ENCODE assay signal across 8 cellular contexts in the genomic region with DNA sequence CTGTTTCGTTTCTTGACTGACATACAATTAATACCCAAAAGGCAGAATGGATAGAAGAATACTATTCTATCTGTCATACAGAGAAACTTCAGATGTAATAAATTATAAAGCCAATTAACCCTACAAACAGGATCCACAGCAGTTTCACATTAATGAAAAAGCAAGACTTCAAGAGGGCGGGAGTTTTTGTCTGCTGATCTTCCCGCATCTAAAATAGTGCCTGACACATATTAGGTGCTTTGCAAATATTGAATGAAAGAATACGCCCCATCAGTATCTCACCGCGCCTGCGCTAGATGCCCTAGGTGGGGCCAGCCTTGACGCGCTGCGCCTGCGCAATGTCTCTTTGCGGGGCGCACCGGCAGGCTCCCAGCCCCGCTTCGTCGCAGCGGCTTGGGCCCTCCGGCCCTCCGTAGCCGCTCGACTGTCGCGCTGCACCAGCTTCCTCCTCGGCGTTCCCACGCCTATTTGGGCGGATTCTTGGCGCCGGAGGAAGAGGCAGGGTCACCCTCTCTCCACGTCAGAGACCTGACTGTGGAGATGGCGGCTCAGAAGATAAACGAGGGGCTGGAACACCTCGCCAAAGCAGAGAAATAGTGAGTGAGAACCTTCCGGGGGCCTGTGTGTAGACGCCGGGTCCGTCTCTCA. TPM values are rescaled to one million over a fixed set of nuclear protein-coding genes. Genes with fewer than 3 reads are reported as not detected.
DNase-seq lines count a peak whose midpoint lies in the region; ATAC-seq and TF ChIP-seq lines count a peak whose summit lies in the region.

Gene NAPG (plus strand): TSS at position 465 of the 648 bp plus-strand sequence. CDS start 76 bp downstream, at position 541.

- H3K79me2 ChIP-seq in SU-DHL-6 (ENCODE audit: insufficient read depth, low read length), result peaks cover 45% of the 10 kb centered on the region

- peak within 1 kb of the TSS; percentile 95 for H2AFZ ChIP-seq in SU-DHL-6 (ENCODE audit: low read depth, low read length, severe bottlenecking)

- peak within 1 kb of the TSS; percentile 66 for H3K4me2 ChIP-seq in SU-DHL-6 (ENCODE audit: low read depth, low read length, poor library complexity, severe bottlenecking)

- no peak for TF ChIP-seq EP300 in ovary (IDR thresholded peaks at IDR 0.05)

- POLR2A ChIA-PET in activated naive CD8-positive, alpha-beta T cell treated with anti-CD3 and anti-CD28 coated beads, Interleukin-2, amount 10 ng/mL, durations not matched to agents 7 days and 5 days (lab: Charles Lee), result interaction anchor here (0.7 to 1.4 kb wide), 3 partner anchors 9 to 611 kb away, joined by 3 to 4 read pairs (median 3); no protein-coding TSS in a partner anchor

- TF ChIP-seq POLR2A in ovary (IDR thresholded peaks at IDR 0.05), result peak; percentile 27
- peak in 1 of 2 donors; percentile 50 for TF ChIP-seq POLR2A in thyroid gland (IDR thresholded peaks at IDR 0.05)

- peaks cover 4% of the 10 kb centered on the region for H3K27me3 Mint-ChIP-seq in activated naive CD8-positive, alpha-beta T cell treated with anti-CD3 and anti-CD28 coated beads, Interleukin-2, amount 10 ng/mL, durations not matched to agents 7 days and 5 days

- H3K4me3 ChIP-seq in SU-DHL-6 (ENCODE audit: insufficient read depth, low read length, poor library complexity, severe bottlenecking), result peak within 1 kb of the TSS; percentile 79
- peak within 1 kb of the TSS; percentile 97 for H3K4me3 ChIP-seq in ovary
- H3K4me3 ChIP-seq in thyroid gland (replicated peaks in 1 of 3), result peak within 1 kb of the TSS; percentile 49 to 97 (median 55)

- 0 to 1% (median 1%) methylated on average over 34 to 38 of the region's 38 CpGs for WGBS in ovary, 3 donors
- 2% methylated on average over 24 to 31 of the region's 38 CpGs for WGBS in thyroid gland, 2 donors

- H3K4me3 Mint-ChIP-seq in activated naive CD8-positive, alpha-beta T cell treated with anti-CD3 and anti-CD28 coated beads, Interleukin-2, amount 10 ng/mL, durations not matched to agents 7 days and 5 days, result peak within 1 kb of the TSS; percentile 98

- peaks cover 4% of the 10 kb centered on the region for H3K36me3 Mint-ChIP-seq in activated naive CD8-positive, alpha-beta T cell treated with anti-CD3 and anti-CD28 coated beads, Interleukin-2, amount 10 ng/mL, durations not matched to agents 7 days and 5 days

- TF ChIP-seq CTCF in GM10266 (IDR thresholded peaks at IDR 0.05; ENCODE audit: control insufficient read depth, insufficient read depth, low read depth, missing control alignments) (no peak), SU-DHL-6 (IDR thresholded peaks at IDR 0.05; ENCODE audit: insufficient read depth, low read length, poor library complexity, severe bottlenecking) (no peak), ovary (IDR thresholded peaks at IDR 0.05) (no peak), thyroid gland (IDR thresholded peaks at IDR 0.05) (no peak)

- H3K9me3 ChIP-seq in SU-DHL-6 (ENCODE audit: insufficient read depth, low read length) (no peaks in the 10 kb centered on the region), ovary (no peaks in the 10 kb centered on the region), thyroid gland (no peaks in the 10 kb centered on the region)

- H3K9me3 Mint-ChIP-seq in activated naive CD8-positive, alpha-beta T cell treated with anti-CD3 and anti-CD28 coated beads, Interleukin-2, amount 10 ng/mL, durations not matched to agents 7 days and 5 days, result no peaks in the 10 kb centered on the region

- intact Hi-C loops in Right ventricle myocardium inferior (cut with DNase I), result loop anchor here (10.0 kb wide), 1 partner anchor 951 kb away; no protein-coding TSS in a partner anchor
- intact Hi-C loops in ovary (cut with DNase I), result no loop called here
- intact Hi-C loops in thyroid gland (cut with DNase I), result no loop called here

- peak within 1 kb of the TSS; percentile 96 for H3K27ac Mint-ChIP-seq in activated naive CD8-positive, alpha-beta T cell treated with anti-CD3 and anti-CD28 coated beads, Interleukin-2, amount 10 ng/mL, durations not matched to agents 7 days and 5 days

- peak within 1 kb of the TSS; percentile 59 for H3K27ac ChIP-seq in SU-DHL-6 (ENCODE audit: low read depth, low read length)
- H3K27ac ChIP-seq in ovary, result peak within 1 kb of the TSS; percentile 76 to 78
- H3K27ac ChIP-seq in thyroid gland, result peak within 1 kb of the TSS; percentile 88 to 96 (median 92)

- peaks cover 30% of the 10 kb centered on the region for H3K4me1 Mint-ChIP-seq in activated naive CD8-positive, alpha-beta T cell treated with anti-CD3 and anti-CD28 coated beads, Interleukin-2, amount 10 ng/mL, durations not matched to agents 7 days and 5 days

- peak; percentile 77 for ATAC-seq in HG02623 (IDR thresholded peaks at IDR 0.05; ENCODE audit: unreplicated experiment)
- peak; percentile 96 for ATAC-seq in activated naive CD8-positive, alpha-beta T cell treated with anti-CD3 and anti-CD28 coated beads, Interleukin-2, amount 10 ng/mL, durations not matched to agents 7 days and 5 days (ENCODE audit: low read depth)
- peak; percentile 96 for ATAC-seq in Right ventricle myocardium inferior

- no peaks in the 10 kb centered on the region for H3K27me3 ChIP-seq in SU-DHL-6 (ENCODE audit: low read length)
- no peaks in the 10 kb centered on the region for H3K27me3 ChIP-seq in ovary
- H3K27me3 ChIP-seq in thyroid gland, result no peaks in the 10 kb centered on the region

- H4K20me1 ChIP-seq in SU-DHL-6 (ENCODE audit: low read depth, low read length), result 0 out of 2 replicates have a peak, but pooled peaks cover under 1% of the 10 kb centered on the region

- peaks cover under 1% of the 10 kb centered on the region; the same call in 1 of the 2 replicates for H3K36me3 ChIP-seq in SU-DHL-6 (ENCODE audit: low read length)
- no peaks in the 10 kb centered on the region for H3K36me3 ChIP-seq in ovary
- H3K36me3 ChIP-seq in thyroid gland, result no peaks in the 10 kb centered on the region

- H3K9me2 ChIP-seq in SU-DHL-6 (replicated peaks; ENCODE audit: insufficient read depth, low read length), result no peaks in the 10 kb centered on the region

- peak within 1 kb of the TSS; percentile 73 for H3K9ac ChIP-seq in SU-DHL-6 (ENCODE audit: low read length)

- no peaks in the 10 kb centered on the region for H3F3A ChIP-seq in SU-DHL-6 (ENCODE audit: insufficient read depth)

- H3K4me1 ChIP-seq in ovary (ENCODE audit: insufficient read depth), result peaks cover 5% of the 10 kb centered on the region
- peaks cover 12 to 20% of the 10 kb centered on the region in 2 donors for H3K4me1 ChIP-seq in thyroid gland

- peak; percentile 96 for DNase-seq in GM10266 (ENCODE audit: extremely low spot score)
- DNase-seq in NCI-H1105 (lab: John Stamatoyannopoulos, UW), result peak; percentile 66
- DNase-seq in activated naive CD8-positive, alpha-beta T cell treated with anti-CD3 and anti-CD28 coated beads, Interleukin-2, amount 10 ng/mL, durations not matched to agents 7 days and 5 days, result peak; percentile 94
- peak; percentile 96 for DNase-seq in Right ventricle myocardium inferior (ENCODE audit: missing footprints)
- peak; percentile 87 to 93 (median 89) for DNase-seq in ovary
- peak; percentile 90 for DNase-seq in thyroid gland

RNA-seq across cellular contexts. Expression of gene NAPG, which starts in this region (rescaled TPM):
- total RNA-seq in activated naive CD8-positive, alpha-beta T cell treated with anti-CD3 and anti-CD28 coated beads, Interleukin-2, amount 10 ng/mL, durations not matched to agents 7 days and 5 days, result 10 to 100 TPM; 28.7 to 29.8 TPM
- total RNA-seq in Right ventricle myocardium inferior (30.8 TPM), ovary (10 to 100 TPM; 12.0 to 25.8 (median 20.7) TPM), thyroid gland (10 to 100 TPM; 47.5 to 56.4 (median 53.1) TPM)
- 10 to 100 TPM in 1 of 2 donors, 1 to 10 TPM in 1; 7.9 to 14.6 TPM for polyA plus RNA-seq in ovary

Comparison
In these comparisons a context has a peak if more than half of its experiments do, and no peak if none do; other contexts are left out.
1. Peak in every context shown above with its lines: DNase-seq, ATAC-seq, H3K4me3 ChIP-seq and H3K27ac ChIP-seq.